In genomic region chr1:202505880-202506562, GRCh38 we compare ENCODE assay signal across 8 cellular contexts.
A peak's percentile ranks its signal among the peaks of the same experiment; 100 is the strongest.
DNase-seq lines count a peak whose midpoint lies in the region; ATAC-seq and TF ChIP-seq lines count a peak whose summit lies in the region.
"Not testable (repeated sequence)": the region's sequence is repeated elsewhere in the genome, so short reads cannot be mapped to it uniquely, and the experiment has no call there.

No MANE protein-coding gene starts in this region.

- peaks cover 10% of the 10 kb centered on the region for H3F3A ChIP-seq in SK-N-SH (replicated peaks; ENCODE audit: insufficient read depth)

- H2AK5ac ChIP-seq in neuronal stem cell (ENCODE audit: low read depth, low read length) = not testable (repeated sequence)

- WGBS in SK-N-SH (ENCODE audit: low lambda C conversion rate) = 55% methylated on average over 6 of the region's 6 CpGs
- WGBS in neuronal stem cell (ENCODE audit: extremely low coverage in 2 of 2, insufficient read length in 2 of 2, insufficient replicate concordance in 1 of 2), 2 donors = no CpG with 5 or more reads among the region's 6 CpGs
- 25% methylated on average over 6 of the region's 6 CpGs for WGBS in urinary bladder

- not testable (repeated sequence) for H2AFZ ChIP-seq in SK-N-SH (ENCODE audit: low read depth); neuronal stem cell (ENCODE audit: low read length)

- H3K4me1 ChIP-seq in SK-N-SH (ENCODE audit: control insufficient read depth in 1 of 2, insufficient read depth in 2 of 2, low read depth in 1 of 2, low read length in 1 of 2) = peaks cover 8 to 21% of the 10 kb centered on the region in 2 experiments
- H3K4me1 ChIP-seq in neuronal stem cell (ENCODE audit: control insufficient read depth in 2 of 2, insufficient read depth in 1 of 2, low read depth in 1 of 2, low read length in 2 of 2); urinary bladder (ENCODE audit: insufficient read depth): not testable (repeated sequence)

- not testable (repeated sequence) for H4K8ac ChIP-seq in neuronal stem cell (ENCODE audit: low read depth, low read length)

- not testable (repeated sequence) for H3K79me1 ChIP-seq in neuronal stem cell (ENCODE audit: low read depth, low read length)

- H3K18ac ChIP-seq in neuronal stem cell (ENCODE audit: low read length) = not testable (repeated sequence)

- not testable (repeated sequence) for H3K36me3 ChIP-seq in SK-N-SH (replicated peaks in 1 of 2; ENCODE audit: control insufficient read depth in 1 of 2, insufficient read depth in 2 of 2, low read length in 1 of 2); neuronal stem cell (replicated peaks in 1 of 2; ENCODE audit: control insufficient read depth in 2 of 2, insufficient read depth in 2 of 2, low read length in 2 of 2); urinary bladder (ENCODE audit: insufficient read depth)

- peak in 1 of 2 experiments; percentile 27; a peak in 1 of 4 replicates for TF ChIP-seq EP300 in SK-N-SH (IDR thresholded peaks at IDR 0.05; ENCODE audit: borderline replicate concordance in 1 of 2, low read depth in 1 of 2, low read length in 1 of 2)

- H3K4me2 ChIP-seq in SK-N-SH = peak overlapping the region; percentile 60; the same call in 1 of the 2 replicates
- not testable (repeated sequence) for H3K4me2 ChIP-seq in neuronal stem cell (ENCODE audit: insufficient read depth, low read length, poor library complexity, severe bottlenecking)

- H3K4me3 ChIP-seq in SK-N-SH (ENCODE audit: low read depth in 2 of 2, low read length in 1 of 2); neuronal stem cell (ENCODE audit: low read length in 2 of 2); skeletal muscle cell (ENCODE audit: low read depth, low read length); urinary bladder (ENCODE audit: low read depth, low read length): not testable (repeated sequence)

- H3K9ac ChIP-seq in SK-N-SH = peak overlapping the region; percentile 53; the same call in 1 of the 2 replicates
- not testable (repeated sequence) for H3K9ac ChIP-seq in neuronal stem cell (ENCODE audit: low read depth, low read length, poor library complexity)

- H3K27me3 ChIP-seq in SK-N-SH (ENCODE audit: insufficient read depth); neuronal stem cell (ENCODE audit: control insufficient read depth in 3 of 3, insufficient read depth in 3 of 3, low read depth in 1 of 3, low read length in 3 of 3): not testable (repeated sequence)

- CTCF ChIA-PET in SK-N-SH (lab: Yijun Ruan, JAX) = interaction anchor here (0.7 to 5.1 kb wide), 6 partner anchors 64 to 214 kb away, joined by 3 to 30 read pairs (median 6); no protein-coding TSS in a partner anchor

- H2BK5ac ChIP-seq in neuronal stem cell (ENCODE audit: low read length) = not testable (repeated sequence)

- not testable (repeated sequence) for TF ChIP-seq CTCF in SK-N-SH (IDR thresholded peaks at IDR 0.05)

- POLR2A ChIA-PET in SK-N-SH (lab: Yijun Ruan, JAX) = not testable (repeated sequence)

- H4K91ac ChIP-seq in neuronal stem cell (ENCODE audit: low read depth, low read length, poor library complexity) = not testable (repeated sequence)

- not testable (repeated sequence) for H3K4ac ChIP-seq in neuronal stem cell (ENCODE audit: low read length)

- H3K27ac ChIP-seq in SK-N-SH (ENCODE audit: low read depth in 2 of 2, low read length in 1 of 2) = peak overlapping the region; percentile 85 to 91
- peak overlapping the region; percentile 1 for H3K27ac ChIP-seq in neuronal stem cell (replicated peaks; ENCODE audit: low read length)
- H3K27ac ChIP-seq in urinary bladder (ENCODE audit: low read depth) = peak overlapping the region; percentile 52

- H3K23ac ChIP-seq in neuronal stem cell (ENCODE audit: low read depth, low read length, poor library complexity) = not testable (repeated sequence)

- H3K9me3 ChIP-seq in SK-N-SH; neuronal stem cell (replicated peaks in 1 of 2; ENCODE audit: control insufficient read depth in 2 of 2, insufficient read depth in 1 of 2, low read depth in 1 of 2, low read length in 2 of 2): not testable (repeated sequence)

- H2BK12ac ChIP-seq in neuronal stem cell (ENCODE audit: low read length) = not testable (repeated sequence)

- H3K9me2 ChIP-seq in SK-N-SH = not testable (repeated sequence)

- not testable (repeated sequence) for H3K14ac ChIP-seq in neuronal stem cell (ENCODE audit: low read length)

- H4K20me1 ChIP-seq in SK-N-SH (ENCODE audit: insufficient read depth) = not testable (repeated sequence)

- H2BK15ac ChIP-seq in neuronal stem cell (ENCODE audit: low read length) = not testable (repeated sequence)

- not testable (repeated sequence) for H2BK120ac ChIP-seq in neuronal stem cell (ENCODE audit: low read depth, low read length)

- not testable (repeated sequence) for H3K79me2 ChIP-seq in SK-N-SH (ENCODE audit: insufficient read depth)

- intact Hi-C loops in cardiac septum (cut with DNase I) = loop anchor here (10.0 kb wide), 1 partner anchor 209 kb away; the partner anchor contains the start of gene SYT2

- ATAC-seq in left lobe of liver = peak; percentile 36

- DNase-seq in ELF-1 (ENCODE audit: low read depth, low spot score) (peak; percentile 24), SK-N-SH (peak; percentile 24), cerebellar nuclear complex (lab: John Stamatoyannopoulos, UW) (peak; percentile 9 to 83), cardiac septum (ENCODE audit: low spot score) (peak; percentile 72), skeletal muscle cell (ENCODE audit: low read depth) (peak; percentile 38)
- not testable (repeated sequence) for DNase-seq in left lobe of liver (ENCODE audit: low spot score); neuronal stem cell (ENCODE audit: low spot score)

- peak; percentile 9; the same call in 1 of the 2 replicates for TF ChIP-seq RAD21 in SK-N-SH (IDR thresholded peaks at IDR 0.05; ENCODE audit: low read length)

TF ChIP-seq in SK-N-SH, 30 proteins besides CTCF, POLR2A, EP300 and RAD21:
- TF ChIP-seq, protein P1, sequence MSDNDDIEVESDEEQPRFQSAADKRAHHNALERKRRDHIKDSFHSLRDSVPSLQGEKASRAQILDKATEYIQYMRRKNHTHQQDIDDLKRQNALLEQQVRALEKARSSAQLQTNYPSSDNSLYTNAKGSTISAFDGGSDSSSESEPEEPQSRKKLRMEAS (IDR thresholded peaks at IDR 0.05; ENCODE audit: low read depth) = 0 out of 2 replicates have a peak, but pooled peaks have one; percentile 14
- 0 out of 2 replicates have a peak, but pooled peaks have one; percentile 20 for TF ChIP-seq PBX3 (IDR thresholded peaks at IDR 0.05)
- TF ChIP-seq MXI1 (IDR thresholded peaks at IDR 0.05; ENCODE audit: low read depth, low read length) = peak; percentile 84

Comparison
In these comparisons a context has a peak if more than half of its experiments do, and no peak if none do; other contexts are left out.
1. H3K27ac ChIP-seq: peak in every context shown above with its lines; median percentile 88 in SK-N-SH; 52 in urinary bladder; 1 in neuronal stem cell.